21 cellular contexts compared by ENCODE assay signal in genomic region chr18:59912007-59912550, GRCh38. TPM values are rescaled to one million over a fixed set of nuclear protein-coding genes. Genes with fewer than 3 reads are reported as not detected.
"Had no signal": no experiment of that assay in that cellular context is flagged by ENCODE, and none has a peak within 500 bp of the region (broad histone marks: within the 10 kb centered on the region; RNA-seq: fewer than 3 reads in every experiment).

No MANE protein-coding gene starts in this region.

- H3K27me3 Mint-ChIP-seq: activated CD4-positive, alpha-beta memory T cell treated with anti-CD3 and anti-CD28 coated beads for 36 hours; activated naive CD8-positive, alpha-beta T cell treated with anti-CD3 and anti-CD28 coated beads, Interleukin-2, amount 50 U/mL, for 24 hours; stimulated activated naive B cell treated with anti-CD40 and anti-IgM and Interleukin-4, amounts not matched to agents 10 μg/mL and 1 μg/mL and 100 μg/mL, for 72 hours had no signal

- H3K4me3 Mint-ChIP-seq: activated CD4-positive, alpha-beta memory T cell treated with anti-CD3 and anti-CD28 coated beads for 36 hours; activated naive CD4-positive, alpha-beta T cell treated with anti-CD3 and anti-CD28 coated beads for 36 hours; activated naive CD8-positive, alpha-beta T cell treated with anti-CD3 and anti-CD28 coated beads, Interleukin-2, amount 50 U/mL, for 24 hours; natural killer cell treated with Interleukin-12 subunit alpha and Interleukin-12 subunit beta and Interleukin-15 and Interleukin-18, amount 100 ng/mL, for 72 hours; stimulated activated naive B cell treated with anti-CD40 and anti-IgM and Interleukin-4, amounts not matched to agents 10 μg/mL and 1 μg/mL and 100 μg/mL, for 72 hours had no signal

- H3K9ac ChIP-seq: parathyroid adenoma had no signal

- H3K36me3 ChIP-seq: ascending aorta, breast epithelium, right lobe of liver, thoracic aorta, upper lobe of right lung, WERI-Rb-1 had no signal

- H3K36me3 Mint-ChIP-seq: activated CD4-positive, alpha-beta memory T cell treated with anti-CD3 and anti-CD28 coated beads for 36 hours; natural killer cell treated with Interleukin-12 subunit alpha and Interleukin-12 subunit beta and Interleukin-15 and Interleukin-18, amount 100 ng/mL, for 72 hours; stimulated activated naive B cell treated with anti-CD40 and anti-IgM and Interleukin-4, amounts not matched to agents 10 μg/mL and 1 μg/mL and 100 μg/mL, for 72 hours had no signal

- H3K4me1 ChIP-seq: ascending aorta, breast epithelium, parathyroid adenoma, right lobe of liver, upper lobe of right lung had no signal

- DNase-seq: activated CD4-positive, alpha-beta memory T cell treated with anti-CD3 and anti-CD28 coated beads for 36 hours; activated naive CD4-positive, alpha-beta T cell treated with anti-CD3 and anti-CD28 coated beads for 36 hours; activated naive CD8-positive, alpha-beta T cell treated with anti-CD3 and anti-CD28 coated beads, Interleukin-2, amount 50 U/mL, for 24 hours; cortex of kidney; effector CD4-positive, alpha-beta T cell; left cardiac atrium; mesendoderm; small intestine; stimulated activated CD4-positive, alpha-beta T cell treated with anti-CD3 and anti-CD28 coated beads, Interleukin-4, amount 100 ng/mL, for 4 hours; stimulated activated naive B cell treated with anti-CD40 and anti-IgM and Interleukin-4, amounts not matched to agents 10 μg/mL and 1 μg/mL and 100 μg/mL, for 72 hours; T-helper 2 cell; upper lobe of right lung; WERI-Rb-1 had no signal

- H3K27me3 ChIP-seq: ascending aorta, right lobe of liver, upper lobe of right lung had no signal

- H2AFZ ChIP-seq: parathyroid adenoma had no signal

- H3K27ac Mint-ChIP-seq: activated CD4-positive, alpha-beta memory T cell treated with anti-CD3 and anti-CD28 coated beads for 36 hours; activated naive CD4-positive, alpha-beta T cell treated with anti-CD3 and anti-CD28 coated beads for 36 hours; activated naive CD8-positive, alpha-beta T cell treated with anti-CD3 and anti-CD28 coated beads, Interleukin-2, amount 50 U/mL, for 24 hours; activated T-helper 2 cell treated with anti-CD3 and anti-CD28 coated beads, Interferon-gamma antibody, Interleukin-2, Interleukin-4, amounts not matched to agents 10 μg/mL and 5 μg/mL and 100 μg/mL, durations not matched to agents 14 hours and 24 hours and 36 hours; natural killer cell treated with Interleukin-12 subunit alpha and Interleukin-12 subunit beta and Interleukin-15 and Interleukin-18, amount 100 ng/mL, for 72 hours; stimulated activated naive B cell treated with anti-CD40 and anti-IgM and Interleukin-4, amounts not matched to agents 10 μg/mL and 1 μg/mL and 100 μg/mL, for 72 hours had no signal

- ATAC-seq: activated naive CD8-positive, alpha-beta T cell treated with anti-CD3 and anti-CD28 coated beads, Interleukin-2, amount 50 U/mL, for 24 hours; esophagus mucosa; natural killer cell treated with Interleukin-12 subunit alpha and Interleukin-12 subunit beta and Interleukin-15 and Interleukin-18, amount 100 ng/mL, for 72 hours; stimulated activated naive B cell treated with anti-CD40 and anti-IgM and Interleukin-4, amounts not matched to agents 10 μg/mL and 1 μg/mL and 100 μg/mL, for 72 hours had no signal

- H3K9me3 ChIP-seq: ascending aorta, breast epithelium, right lobe of liver, thoracic aorta, upper lobe of right lung had no signal

- H3K27ac ChIP-seq: ascending aorta, breast epithelium, parathyroid adenoma, right lobe of liver, thoracic aorta, upper lobe of right lung, WERI-Rb-1 had no signal

- H3K4me3 ChIP-seq: ascending aorta, breast epithelium, right lobe of liver, thoracic aorta, upper lobe of right lung had no signal

- H3K9me3 Mint-ChIP-seq: activated naive CD4-positive, alpha-beta T cell treated with anti-CD3 and anti-CD28 coated beads for 36 hours; natural killer cell treated with Interleukin-12 subunit alpha and Interleukin-12 subunit beta and Interleukin-15 and Interleukin-18, amount 100 ng/mL, for 72 hours; stimulated activated naive B cell treated with anti-CD40 and anti-IgM and Interleukin-4, amounts not matched to agents 10 μg/mL and 1 μg/mL and 100 μg/mL, for 72 hours had no signal

- H3K79me2 ChIP-seq: parathyroid adenoma had no signal

RNA-seq across cellular contexts. Expression of gene PMAIP1, which starts 12.3 kb away (rescaled TPM):
- total RNA-seq: ascending aorta, thoracic aorta had no signal
